ENCODE assay signal across 8 cellular contexts in the genomic region with DNA sequence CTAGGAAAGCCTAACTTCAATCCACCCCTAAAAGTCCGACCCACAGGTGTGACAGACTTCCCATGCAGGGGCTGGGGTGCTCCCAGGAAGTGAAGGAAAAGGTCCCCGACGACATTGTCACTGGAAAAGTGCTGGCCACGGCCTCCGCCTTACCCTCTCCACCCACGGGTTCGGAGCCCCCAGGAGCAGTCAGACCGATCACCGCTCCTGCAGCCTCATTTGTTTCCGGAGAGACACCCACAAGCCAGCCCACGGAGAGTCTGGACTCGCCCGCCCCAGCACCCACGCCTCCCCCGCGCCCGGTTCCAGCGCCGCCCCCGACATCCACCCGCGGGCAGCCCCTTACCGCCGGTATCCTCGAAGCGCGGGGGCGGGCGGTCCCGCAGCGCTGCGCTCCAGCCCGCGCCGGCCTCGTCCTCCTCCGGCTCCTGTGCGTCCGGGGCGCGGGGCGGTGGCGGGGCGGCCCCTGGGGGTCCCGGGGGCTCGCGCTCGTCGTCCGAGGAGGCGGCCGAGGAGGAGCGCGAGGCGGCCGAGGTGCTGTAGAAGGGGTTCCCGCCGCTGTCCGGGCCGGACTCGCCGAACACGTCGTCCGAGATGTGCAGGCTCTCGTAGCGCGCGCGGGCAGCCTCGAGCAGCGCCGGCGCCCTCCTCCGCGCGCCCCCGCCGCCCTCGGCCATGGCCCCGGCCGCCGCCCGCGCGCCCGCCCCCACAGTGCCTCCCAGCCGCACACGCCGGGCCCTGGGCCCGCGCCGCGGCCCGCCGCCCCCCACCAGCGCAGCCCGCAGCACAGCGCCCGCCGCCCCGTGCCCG.
DNase-seq lines count a peak whose midpoint lies in the region; ATAC-seq and TF ChIP-seq lines count a peak whose summit lies in the region.

No MANE protein-coding gene starts in this region.

- peak overlapping the region; percentile 21; the same call in 1 of the 2 replicates for H3K9ac ChIP-seq in BLaER1

- in situ Hi-C loops in astrocyte of the cerebellum (cut with HindIII; ENCODE audit: low sequenced_read_pairs): no loop called here

- H3K9me3 ChIP-seq in BLaER1: peaks cover 7% of the 10 kb centered on the region

- H3K27me3 Mint-ChIP-seq in memory B cell: peaks cover 26% of the 10 kb centered on the region

- H3K9me3 Mint-ChIP-seq in memory B cell: peaks cover 4% of the 10 kb centered on the region

- ATAC-seq in HG02884 (IDR thresholded peaks at IDR 0.05; ENCODE audit: unreplicated experiment) (peak; percentile 6), memory B cell (ENCODE audit: low read depth) (no peak), HG02973 (IDR thresholded peaks at IDR 0.05; ENCODE audit: unreplicated experiment) (no peak), HG03565 (IDR thresholded peaks at IDR 0.05; ENCODE audit: unreplicated experiment) (no peak)

- peaks cover 54% of the 10 kb centered on the region for H4K20me1 ChIP-seq in BLaER1

- no peaks in the 10 kb centered on the region for H3K36me3 ChIP-seq in BLaER1

- H3K4me2 ChIP-seq in BLaER1: peak overlapping the region; percentile 94

- no peak for DNase-seq in astrocyte of the cerebellum (ENCODE audit: low read depth)
- no peak for DNase-seq in memory B cell (ENCODE audit: low spot score in 2 of 2)
- no peak for DNase-seq in hepatic stellate cell (ENCODE audit: low spot score)
- no peak for DNase-seq in NOMO-1 (lab: John Stamatoyannopoulos, UW; ENCODE audit: unreplicated experiment in 2 of 2)

- no peak overlapping the region for H3K27ac Mint-ChIP-seq in memory B cell

- no peak for TF ChIP-seq CTCF in astrocyte of the cerebellum (IDR thresholded peaks at IDR 0.05; ENCODE audit: low read depth, low read length, missing control alignments)

- peaks cover 71% of the 10 kb centered on the region for H3K27me3 ChIP-seq in BLaER1

- no peak overlapping the region for H3K27ac ChIP-seq in BLaER1

- H3K36me3 Mint-ChIP-seq in memory B cell: peaks cover 4% of the 10 kb centered on the region

- H3K4me3 ChIP-seq in BLaER1 (peak overlapping the region; percentile 72), astrocyte of the cerebellum (ENCODE audit: low read depth, low read length) (peak overlapping the region; percentile 16)

- H3K4me1 ChIP-seq in BLaER1: peaks cover 23% of the 10 kb centered on the region

- peak overlapping the region; percentile 33 for H3K4me3 Mint-ChIP-seq in memory B cell

- peaks cover 7% of the 10 kb centered on the region for H3K4me1 Mint-ChIP-seq in memory B cell
